6 cellular contexts compared by ENCODE assay signal in the genomic region with DNA sequence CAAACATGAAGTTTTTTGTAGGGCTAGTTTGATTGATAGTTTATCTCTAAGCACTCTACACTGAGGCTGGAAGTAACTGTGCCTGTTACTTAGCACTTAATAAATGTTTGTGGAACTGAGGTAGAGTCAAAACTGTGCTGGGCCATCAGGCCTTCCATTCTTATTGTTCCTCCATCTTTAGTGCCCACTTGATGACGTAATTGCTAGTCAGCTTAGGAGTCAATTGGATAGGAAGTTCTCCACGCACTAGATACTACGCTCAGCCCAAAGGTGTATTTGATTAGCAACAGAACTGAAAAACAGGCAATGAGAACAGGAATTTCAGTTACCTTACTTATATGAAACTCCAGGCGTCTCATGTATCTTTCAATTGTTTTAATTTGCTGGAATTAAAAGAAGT.
"Had no signal": no experiment of that assay in that cellular context is flagged by ENCODE, and none has a peak within 500 bp of the region (broad histone marks: within the 10 kb centered on the region; RNA-seq: fewer than 3 reads in every experiment).

No MANE protein-coding gene starts in this region.

- H3K27me3 Mint-ChIP-seq: activated CD4-positive, alpha-beta memory T cell treated with anti-CD3 and anti-CD28 coated beads, Interleukin-2, amount 10 ng/mL, durations not matched to agents 7 days and 5 days had no signal

- H3K9me3 ChIP-seq: transverse colon had no signal

- H3K27ac ChIP-seq: transverse colon had no signal

- H3K4me3 ChIP-seq: transverse colon had no signal

- H3K36me3 ChIP-seq: transverse colon had no signal

- H3K4me1 ChIP-seq: transverse colon had no signal

- H3K27me3 ChIP-seq: transverse colon had no signal

- H3K9me3 Mint-ChIP-seq: activated CD4-positive, alpha-beta memory T cell treated with anti-CD3 and anti-CD28 coated beads, Interleukin-2, amount 10 ng/mL, durations not matched to agents 7 days and 5 days had no signal

- DNase-seq: activated CD4-positive, alpha-beta memory T cell treated with anti-CD3 and anti-CD28 coated beads, Interleukin-2, amount 10 ng/mL, durations not matched to agents 7 days and 5 days; activated CD4-positive, alpha-beta T cell treated with anti-CD3 and anti-CD28 coated beads for 1 hour; activated CD8-positive, alpha-beta memory T cell treated with anti-CD3 and anti-CD28 coated beads, Interleukin-2, amount 50 U/mL, for 48 hours; posterior cingulate gyrus; small intestine; transverse colon had no signal

- H3K4me3 Mint-ChIP-seq: activated CD4-positive, alpha-beta memory T cell treated with anti-CD3 and anti-CD28 coated beads, Interleukin-2, amount 10 ng/mL, durations not matched to agents 7 days and 5 days had no signal
